Comparison of ENCODE assay signal across 8 cellular contexts in genomic region chr6:37517411-37517812, GRCh38. TPM values are rescaled to one million over a fixed set of nuclear protein-coding genes. Genes with fewer than 3 reads are reported as not detected.
DNase-seq lines count a peak whose midpoint lies in the region; ATAC-seq and TF ChIP-seq lines count a peak whose summit lies in the region.

No MANE protein-coding gene starts in this region.

- no peaks in the 10 kb centered on the region for H3K9me3 Mint-ChIP-seq in activated B cell treated with CpG ODN at 0.5 μM for 24 hours
- H3K9me3 Mint-ChIP-seq in central memory CD8-positive, alpha-beta T cell: no peaks in the 10 kb centered on the region

- POLR2A ChIA-PET in activated B cell treated with CpG ODN at 0.5 μM for 24 hours (lab: Charles Lee): interaction anchor here (1.0 kb wide), 1 partner anchor 8 kb away, joined by 3 read pairs; no protein-coding TSS in a partner anchor

- H3K27me3 Mint-ChIP-seq in activated B cell treated with CpG ODN at 0.5 μM for 24 hours: peaks cover 2% of the 10 kb centered on the region
- H3K27me3 Mint-ChIP-seq in central memory CD8-positive, alpha-beta T cell: no peaks in the 10 kb centered on the region

- peaks cover 22% of the 10 kb centered on the region for H3K4me1 Mint-ChIP-seq in activated B cell treated with CpG ODN at 0.5 μM for 24 hours
- peaks cover 89% of the 10 kb centered on the region for H3K4me1 Mint-ChIP-seq in central memory CD8-positive, alpha-beta T cell

- DNase-seq in activated B cell treated with CpG ODN at 0.5 μM for 24 hours: no peak
- peak; percentile 57 to 80 for DNase-seq in central memory CD8-positive, alpha-beta T cell (ENCODE audit: low spot score in 2 of 2)
- DNase-seq in stimulated activated CD8-positive, alpha-beta memory T cell treated with anti-CD3 and anti-CD28 coated beads, Interleukin-7, amount 100 ng/mL, for 1 hour (ENCODE audit: low read depth in 2 of 2): peak; percentile 38 to 55
- DNase-seq in germinal center (ENCODE audit: low spot score): no peak
- DNase-seq in NCI-H146 treated with DMSO at 0.1 percent for 48 hours (lab: John Stamatoyannopoulos, UW; ENCODE audit: unreplicated experiment): no peak

- no peak overlapping the region for H3K4me3 Mint-ChIP-seq in activated B cell treated with CpG ODN at 0.5 μM for 24 hours
- H3K4me3 Mint-ChIP-seq in central memory CD8-positive, alpha-beta T cell: peak overlapping the region; percentile 79

- intact Hi-C loops in activated B cell treated with CpG ODN at 0.5 μM for 24 hours (cut with micrococcal nuclease): no loop called here

- ATAC-seq in HG02981 (IDR thresholded peaks at IDR 0.05; ENCODE audit: unreplicated experiment) (peak; percentile 17), activated B cell treated with CpG ODN at 0.5 μM for 24 hours (ENCODE audit: low read depth) (peak; percentile 25), HG03439 (IDR thresholded peaks at IDR 0.05; ENCODE audit: unreplicated experiment) (no peak), HG02938 (IDR thresholded peaks at IDR 0.05; ENCODE audit: unreplicated experiment) (no peak)
- peak; percentile 61 for ATAC-seq in central memory CD8-positive, alpha-beta T cell (replicated peaks; ENCODE audit: extremely low read depth, poor library complexity, severe bottlenecking)

- TF ChIP-seq CTCF in activated B cell treated with CpG ODN at 0.5 μM for 24 hours (IDR thresholded peaks at IDR 0.05): no peak

- H3K36me3 Mint-ChIP-seq in activated B cell treated with CpG ODN at 0.5 μM for 24 hours (ENCODE audit: low read depth): no peaks in the 10 kb centered on the region
- peaks cover 30% of the 10 kb centered on the region for H3K36me3 Mint-ChIP-seq in central memory CD8-positive, alpha-beta T cell (ENCODE audit: insufficient read depth)

- H3K27ac Mint-ChIP-seq in activated B cell treated with CpG ODN at 0.5 μM for 24 hours: no peak overlapping the region
- H3K27ac Mint-ChIP-seq in central memory CD8-positive, alpha-beta T cell (ENCODE audit: low read depth): peak overlapping the region; percentile 98

- CTCF ChIA-PET in activated B cell treated with CpG ODN at 0.5 μM for 24 hours (lab: Charles Lee): no interaction called here

RNA-seq across cellular contexts. Expression of gene CCDC167, which starts 17.7 kb away (rescaled TPM):
- 18.4 and 25.9 TPM in 2 replicates for total RNA-seq in activated B cell treated with CpG ODN at 0.5 μM for 24 hours

Comparison
In these comparisons a context has a peak if more than half of its experiments do, and no peak if none do; other contexts are left out.
1. ATAC-seq: peak in HG02981 (single experiment), activated B cell treated with CpG ODN at 0.5 μM for 24 hours (single experiment) and central memory CD8-positive, alpha-beta T cell (single experiment); none in HG03439 (single experiment) and HG02938 (single experiment).
2. DNase-seq: peak in central memory CD8-positive, alpha-beta T cell (2 of 2) and stimulated activated CD8-positive, alpha-beta memory T cell treated with anti-CD3 and anti-CD28 coated beads, Interleukin-7, amount 100 ng/mL, for 1 hour (2 of 2); none in activated B cell treated with CpG ODN at 0.5 μM for 24 hours (single experiment), germinal center (single experiment) and NCI-H146 treated with DMSO at 0.1 percent for 48 hours (single experiment).